In the genomic region with DNA sequence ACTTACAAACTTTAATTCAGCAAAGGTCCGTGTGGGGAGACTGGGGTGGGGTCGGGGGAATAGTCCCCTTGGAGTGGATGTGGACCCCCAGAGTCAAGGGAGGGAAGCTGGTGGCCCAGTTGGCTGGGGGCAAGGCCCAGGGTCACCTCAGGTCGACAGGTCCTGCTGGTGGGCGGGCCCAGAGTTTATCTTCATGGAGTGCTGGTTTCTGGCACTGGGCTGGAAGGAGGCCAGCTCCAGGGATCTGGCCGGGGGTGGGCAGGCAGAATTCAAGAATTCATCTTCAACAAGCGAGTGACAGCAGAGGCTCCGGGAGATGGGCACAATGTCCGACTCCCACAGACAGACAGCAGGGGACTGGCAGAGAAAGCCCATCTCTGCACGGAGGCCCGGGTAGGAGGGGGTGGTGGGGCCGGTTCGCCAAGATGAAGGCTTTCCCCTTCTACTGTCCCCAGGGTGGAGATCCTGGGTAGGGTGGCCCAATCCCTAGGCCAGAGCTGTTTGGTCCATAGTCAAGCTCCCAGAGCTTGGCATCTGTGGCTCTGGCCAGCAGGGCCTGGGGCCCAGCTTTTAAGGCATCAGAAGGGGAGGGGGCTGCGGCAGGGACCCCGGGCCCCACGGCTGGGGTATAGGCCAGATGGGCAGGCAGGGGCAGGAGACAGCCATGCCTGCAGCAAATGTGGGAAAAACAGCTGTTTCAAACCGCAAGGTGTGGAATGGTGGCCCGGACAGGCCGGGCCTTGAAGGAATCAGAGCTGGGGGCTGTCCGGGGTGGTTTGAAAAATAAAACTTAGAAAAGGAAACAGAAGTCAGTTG, we compare ENCODE assay signal across 1 cellular context.
TF ChIP-seq lines count a peak whose summit lies in the region.

No MANE protein-coding gene starts in this region.

TF ChIP-seq in K562, 482 proteins besides CTCF, POLR2A, EP300 and RAD21:
- TF ChIP-seq, protein P1, sequence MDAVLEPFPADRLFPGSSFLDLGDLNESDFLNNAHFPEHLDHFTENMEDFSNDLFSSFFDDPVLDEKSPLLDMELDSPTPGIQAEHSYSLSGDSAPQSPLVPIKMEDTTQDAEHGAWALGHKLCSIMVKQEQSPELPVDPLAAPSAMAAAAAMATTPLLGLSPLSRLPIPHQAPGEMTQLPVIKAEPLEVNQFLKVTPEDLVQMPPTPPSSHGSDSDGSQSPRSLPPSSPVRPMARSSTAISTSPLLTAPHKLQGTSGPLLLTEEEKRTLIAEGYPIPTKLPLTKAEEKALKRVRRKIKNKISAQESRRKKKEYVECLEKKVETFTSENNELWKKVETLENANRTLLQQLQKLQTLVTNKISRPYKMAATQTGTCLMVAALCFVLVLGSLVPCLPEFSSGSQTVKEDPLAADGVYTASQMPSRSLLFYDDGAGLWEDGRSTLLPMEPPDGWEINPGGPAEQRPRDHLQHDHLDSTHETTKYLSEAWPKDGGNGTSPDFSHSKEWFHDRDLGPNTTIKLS (IDR thresholded peaks at IDR 0.05; ENCODE audit: borderline replicate concordance, low read depth): no peak
- TF ChIP-seq SMAD3 (CRISPR knock-in tag; conservative IDR thresholded peaks at IDR 0.05) (no peak), SP2 (IDR thresholded peaks at IDR 0.05; ENCODE audit: extremely low read depth, low read depth, low read length, poor library complexity, severe bottlenecking) (no peak), NR2C2 (CRISPR knock-in tag; IDR thresholded peaks at IDR 0.05) (no peak), NR2C2 (tag; IDR thresholded peaks at IDR 0.05) (0 out of 2 replicates have a peak, but pooled peaks have one; percentile 12), TGIF2 (CRISPR knock-in tag; IDR thresholded peaks at IDR 0.05) (no peak), POLR2AphosphoS2 (IDR thresholded peaks at IDR 0.05; ENCODE audit: low read length) (peak; percentile 5; the same call in 1 of the 2 replicates), SUPT5H (IDR thresholded peaks at IDR 0.05) (0 out of 2 replicates have a peak, but pooled peaks have one; percentile 7), NFIC (IDR thresholded peaks at IDR 0.05) (peak; percentile 92), ZNF408 (CRISPR knock-in tag; IDR thresholded peaks at IDR 0.05; ENCODE audit: low read depth) (no peak), NR2C1 (IDR thresholded peaks at IDR 0.05) (0 out of 2 replicates have a peak, but pooled peaks have one; percentile 5), NR2C1 (tag; IDR thresholded peaks at IDR 0.05) (no peak), EGR1 (conservative IDR thresholded peaks at IDR 0.05) (peak; percentile 27; the same call in 1 of the 2 replicates)
- TF ChIP-seq, protein P2, sequence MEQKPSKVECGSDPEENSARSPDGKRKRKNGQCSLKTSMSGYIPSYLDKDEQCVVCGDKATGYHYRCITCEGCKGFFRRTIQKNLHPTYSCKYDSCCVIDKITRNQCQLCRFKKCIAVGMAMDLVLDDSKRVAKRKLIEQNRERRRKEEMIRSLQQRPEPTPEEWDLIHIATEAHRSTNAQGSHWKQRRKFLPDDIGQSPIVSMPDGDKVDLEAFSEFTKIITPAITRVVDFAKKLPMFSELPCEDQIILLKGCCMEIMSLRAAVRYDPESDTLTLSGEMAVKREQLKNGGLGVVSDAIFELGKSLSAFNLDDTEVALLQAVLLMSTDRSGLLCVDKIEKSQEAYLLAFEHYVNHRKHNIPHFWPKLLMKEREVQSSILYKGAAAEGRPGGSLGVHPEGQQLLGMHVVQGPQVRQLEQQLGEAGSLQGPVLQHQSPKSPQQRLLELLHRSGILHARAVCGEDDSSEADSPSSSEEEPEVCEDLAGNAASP (IDR thresholded peaks at IDR 0.05): peak; percentile 92
